13 cellular contexts compared by ENCODE assay signal in genomic region chr2:109463891-109464290, GRCh38.
DNase-seq lines count a peak whose midpoint lies in the region; ATAC-seq and TF ChIP-seq lines count a peak whose summit lies in the region.
"Had no signal": no experiment of that assay in that cellular context is flagged by ENCODE, and none has a peak within 500 bp of the region (broad histone marks: within the 10 kb centered on the region; RNA-seq: fewer than 3 reads in every experiment).

No MANE protein-coding gene starts in this region.

- peaks cover 0 to 22% (median 13%) of the 10 kb centered on the region in 9 donors for H3K4me1 ChIP-seq in heart right ventricle
- no peaks in the 10 kb centered on the region for H3K4me1 ChIP-seq in effector memory CD4-positive, alpha-beta T cell (ENCODE audit: control insufficient read depth, insufficient read depth, low read length, poor library complexity, severe bottlenecking)

- WGBS in heart right ventricle, 2 donors, result 97 to 98% methylated on average over 5 of the region's 5 CpGs

- peaks cover 8% of the 10 kb centered on the region for H3K9me3 Mint-ChIP-seq in chondrocyte (ENCODE audit: low read depth)
- H3K9me3 Mint-ChIP-seq in osteocyte (ENCODE audit: unreplicated experiment), result no peaks in the 10 kb centered on the region
- H3K9me3 Mint-ChIP-seq: CD4-positive, alpha-beta memory T cell; HFFc6 had no signal

- no peaks in the 10 kb centered on the region for H3K27me3 ChIP-seq in heart right ventricle
- H3K27me3 ChIP-seq in effector memory CD4-positive, alpha-beta T cell (replicated peaks; ENCODE audit: control insufficient read depth, insufficient read depth, low read length, poor library complexity, severe bottlenecking), result no peaks in the 10 kb centered on the region

- H3K4me1 Mint-ChIP-seq in chondrocyte (ENCODE audit: low read depth) (peaks cover 58% of the 10 kb centered on the region), osteocyte (ENCODE audit: unreplicated experiment) (peaks cover 67% of the 10 kb centered on the region)
- H3K4me1 Mint-ChIP-seq: B cell had no signal

- ATAC-seq in heart right ventricle, result no peak

- intact Hi-C loops in cardiac septum (cut with DNase I), result no loop called here
- intact Hi-C loops in heart right ventricle (cut with DNase I), result no loop called here

- peaks cover 0 to 4% (median 0%) of the 10 kb centered on the region in 9 donors for H3K36me3 ChIP-seq in heart right ventricle
- H3K36me3 ChIP-seq in effector memory CD4-positive, alpha-beta T cell (ENCODE audit: control insufficient read depth, insufficient read depth, low read length), result no peaks in the 10 kb centered on the region

- no peak overlapping the region for H3K4me3 ChIP-seq in heart right ventricle
- no peak overlapping the region for H3K4me3 ChIP-seq in effector memory CD4-positive, alpha-beta T cell (ENCODE audit: insufficient read depth, low read depth, low read length, poor library complexity, severe bottlenecking)

- H3K36me3 Mint-ChIP-seq in chondrocyte (ENCODE audit: low read depth) (peaks cover 23% of the 10 kb centered on the region), osteocyte (ENCODE audit: unreplicated experiment) (peaks cover 38% of the 10 kb centered on the region)
- H3K36me3 Mint-ChIP-seq: CD4-positive, alpha-beta memory T cell had no signal

- H3K9me3 ChIP-seq in heart right ventricle, result no peaks in the 10 kb centered on the region
- H3K9me3 ChIP-seq in effector memory CD4-positive, alpha-beta T cell (ENCODE audit: control insufficient read depth, low read length), result no peaks in the 10 kb centered on the region

- H3K27ac ChIP-seq in heart right ventricle, result no peak overlapping the region
- H3K27ac ChIP-seq in effector memory CD4-positive, alpha-beta T cell (ENCODE audit: insufficient read depth, low read length, poor library complexity, severe bottlenecking), result no peak overlapping the region

- no peaks in the 10 kb centered on the region for H3K27me3 Mint-ChIP-seq in chondrocyte (ENCODE audit: low read depth)
- H3K27me3 Mint-ChIP-seq in osteocyte (ENCODE audit: unreplicated experiment), result no peaks in the 10 kb centered on the region

- H3K27ac Mint-ChIP-seq in chondrocyte (ENCODE audit: unreplicated experiment) (peak overlapping the region; percentile 63), osteocyte (ENCODE audit: unreplicated experiment) (peak overlapping the region; percentile 76)
- H3K27ac Mint-ChIP-seq: B cell; CD4-positive, alpha-beta memory T cell; HFFc6 had no signal

- no peak overlapping the region for H3K4me3 Mint-ChIP-seq in chondrocyte (ENCODE audit: unreplicated experiment)
- H3K4me3 Mint-ChIP-seq in osteocyte (ENCODE audit: unreplicated experiment), result no peak overlapping the region
- H3K4me3 Mint-ChIP-seq: B cell; CD4-positive, alpha-beta memory T cell; HFFc6 had no signal

- DNase-seq in cardiac septum (ENCODE audit: low spot score), result peak; percentile 22
- DNase-seq in heart right ventricle, result no peak
- peak; percentile 13 for DNase-seq in chondrocyte (ENCODE audit: low spot score)
- peak; percentile 54 for DNase-seq in osteocyte (ENCODE audit: extremely low spot score, unreplicated experiment)
- no peak for DNase-seq in OCI-M2 (lab: John Stamatoyannopoulos, UW; ENCODE audit: unreplicated experiment)
- no peak for DNase-seq in effector memory CD4-positive, alpha-beta T cell
- no peak for DNase-seq in NCI-H2029 (lab: John Stamatoyannopoulos, UW)
- DNase-seq: C1 segment of cervical spinal cord; CD4-positive, alpha-beta memory T cell; GF-D8; HCEC 1CT; HFFc6 had no signal

- TF ChIP-seq CTCF in heart right ventricle (IDR thresholded peaks at IDR 0.05) (no peak), chondrocyte (IDR thresholded peaks at IDR 0.05) (no peak), osteocyte (IDR thresholded peaks at IDR 0.05) (no peak)

Comparison
In these comparisons a context has a peak if more than half of its experiments do, and no peak if none do; other contexts are left out.
1. DNase-seq: peak in cardiac septum (single experiment), chondrocyte (single experiment) and osteocyte (single experiment); none in heart right ventricle (0 of 2), OCI-M2 (single experiment), effector memory CD4-positive, alpha-beta T cell (0 of 3) and NCI-H2029 (single experiment).